In genomic region chr1:213647864-213648650, GRCh38 we compare ENCODE assay signal across 17 cellular contexts.
DNase-seq lines count a peak whose midpoint lies in the region; ATAC-seq, FAIRE-seq and TF ChIP-seq lines count a peak whose summit lies in the region.
"Had no signal": no experiment of that assay in that cellular context is flagged by ENCODE, and none has a peak within 500 bp of the region (broad histone marks: within the 10 kb centered on the region; RNA-seq: fewer than 3 reads in every experiment).

No MANE protein-coding gene starts in this region.

- H2AFZ ChIP-seq in K562 (ENCODE audit: low read depth, low read length) (no peak overlapping the region), neuronal stem cell (ENCODE audit: low read length) (no peak overlapping the region)

- in situ Hi-C loops in K562 (cut with MboI): no loop called here

- H3K79me1 ChIP-seq in neuronal stem cell (ENCODE audit: low read depth, low read length): no peaks in the 10 kb centered on the region

- peaks cover 7% of the 10 kb centered on the region for H3K36me3 Mint-ChIP-seq in Caco-2 (ENCODE audit: insufficient read depth, unreplicated experiment)
- no peaks in the 10 kb centered on the region for H3K36me3 Mint-ChIP-seq in effector memory CD8-positive, alpha-beta T cell (ENCODE audit: insufficient read depth)
- H3K36me3 Mint-ChIP-seq: CD8-positive, alpha-beta T cell had no signal

- POLR2A ChIA-PET in Caco-2 (lab: Charles Lee): no interaction called here
- POLR2A ChIA-PET in K562 (lab: Yijun Ruan, JAX): interaction anchor here (0.7 kb wide), 1 partner anchor 508 kb away, joined by 3 read pairs; no protein-coding TSS in a partner anchor

- H3K36me3 ChIP-seq in Caco-2 (ENCODE audit: control insufficient read depth, insufficient read depth, low read length) (no peaks in the 10 kb centered on the region), K562 (ENCODE audit: control insufficient read depth, insufficient read depth, low read length) (no peaks in the 10 kb centered on the region), neuronal stem cell (replicated peaks in 1 of 2; ENCODE audit: control insufficient read depth in 2 of 2, insufficient read depth in 2 of 2, low read length in 2 of 2) (no peaks in the 10 kb centered on the region)
- H3K36me3 ChIP-seq: BLaER1 treated with 17β-estradiol and CSF1 and Interleukin-3, amounts not matched to agents 10 nM and 100 nM had no signal

- DNase-seq in Caco-2 (no peak), DMS53 treated with DMSO at 0.1 percent for 48 hours (lab: John Stamatoyannopoulos, UW; ENCODE audit: unreplicated experiment) (peak; percentile 55), K562 (ENCODE audit: extremely low read depth in 1 of 4, low spot score in 3 of 4) (peak in 1 of 4 experiments; percentile 3), neuronal stem cell (ENCODE audit: low spot score) (no peak), HCEC 1CT (no peak), NCI-H1436 treated with DMSO at 0.1 percent for 48 hours (lab: John Stamatoyannopoulos, UW) (no peak)
- DNase-seq in effector memory CD8-positive, alpha-beta T cell: no peak
- DNase-seq: CD8-positive, alpha-beta T cell; DMS 273 treated with DMSO at 0.1 percent for 48 hours; DMS79; GDM1; GOT3; H7 had no signal

- no peak for ATAC-seq in K562
- ATAC-seq in effector memory CD8-positive, alpha-beta T cell (replicated peaks): no peak
- ATAC-seq: CD8-positive, alpha-beta T cell had no signal

- no peak overlapping the region for H3K23ac ChIP-seq in neuronal stem cell (ENCODE audit: low read depth, low read length, poor library complexity)

- TF ChIP-seq CTCF in Caco-2 (IDR thresholded peaks at IDR 0.05; ENCODE audit: insufficient read depth in 1 of 2, low read depth in 1 of 2, low read length in 1 of 2, severe bottlenecking in 1 of 2, unreplicated experiment in 1 of 2) (no peak), K562 (IDR thresholded peaks at IDR 0.05 in 2 of 3, conservative IDR thresholded peaks at IDR 0.05 in 1 of 3; ENCODE audit: insufficient read depth in 2 of 3, low read depth in 1 of 3, low read length in 3 of 3) (no peak)

- H3K79me2 ChIP-seq in K562 (ENCODE audit: control insufficient read depth, insufficient read depth, low read length): no peaks in the 10 kb centered on the region

- no peaks in the 10 kb centered on the region for H4K20me1 ChIP-seq in K562 (replicated peaks; ENCODE audit: control insufficient read depth, insufficient read depth, low read length)
- H4K20me1 ChIP-seq: BLaER1 treated with 17β-estradiol and CSF1 and Interleukin-3, amounts not matched to agents 10 nM and 100 nM had no signal

- H3K9ac ChIP-seq in K562 (ENCODE audit: insufficient read depth in 1 of 2, low read depth in 2 of 2, low read length in 2 of 2): no peak overlapping the region
- H3K9ac ChIP-seq in neuronal stem cell (ENCODE audit: low read depth, low read length, poor library complexity): no peak overlapping the region
- H3K9ac ChIP-seq: BLaER1 treated with 17β-estradiol and CSF1 and Interleukin-3, amounts not matched to agents 10 nM and 100 nM had no signal

- H3K27ac ChIP-seq in K562 (ENCODE audit: extremely low read depth, low read depth, low read length) (no peak overlapping the region), neuronal stem cell (replicated peaks; ENCODE audit: low read length) (no peak overlapping the region)
- H3K27ac ChIP-seq: BLaER1 treated with 17β-estradiol and CSF1 and Interleukin-3, amounts not matched to agents 10 nM and 100 nM had no signal

- H3K27me3 ChIP-seq in Caco-2 (replicated peaks; ENCODE audit: control insufficient read depth, insufficient read depth, low read length): no peaks in the 10 kb centered on the region
- peaks cover 0 to 13% of the 10 kb centered on the region in 2 experiments; a peak in 2 of 5 replicates for H3K27me3 ChIP-seq in K562 (ENCODE audit: control insufficient read depth in 2 of 2, insufficient read depth in 2 of 2, low read length in 2 of 2)
- no peaks in the 10 kb centered on the region for H3K27me3 ChIP-seq in neuronal stem cell (ENCODE audit: control insufficient read depth in 3 of 3, insufficient read depth in 3 of 3, low read depth in 1 of 3, low read length in 3 of 3)
- H3K27me3 ChIP-seq: BLaER1 treated with 17β-estradiol and CSF1 and Interleukin-3, amounts not matched to agents 10 nM and 100 nM had no signal

- peak overlapping the region; percentile 74 for H3K27ac Mint-ChIP-seq in Caco-2 (ENCODE audit: unreplicated experiment)
- no peak overlapping the region for H3K27ac Mint-ChIP-seq in effector memory CD8-positive, alpha-beta T cell
- H3K27ac Mint-ChIP-seq: B cell; CD8-positive, alpha-beta T cell had no signal

- WGBS in K562 (ENCODE audit: insufficient coverage, low coverage, missing lambda C conversion rate): 3% methylated on average over 2 of the region's 2 CpGs
- no CpG with 5 or more reads among the region's 2 CpGs for WGBS in neuronal stem cell (ENCODE audit: extremely low coverage in 2 of 2, insufficient read length in 2 of 2, insufficient replicate concordance in 1 of 2), 2 donors

- no peak for TF ChIP-seq POLR2A in K562 (conservative IDR thresholded peaks at IDR 0.05)

- no peak overlapping the region for H2BK12ac ChIP-seq in neuronal stem cell (ENCODE audit: low read length)

- H4K8ac ChIP-seq in neuronal stem cell (ENCODE audit: low read depth, low read length): no peak overlapping the region

- FAIRE-seq in K562 (lab: Jason Lieb, UNC): no peak
- FAIRE-seq: GM12892, GM18507 had no signal

- peaks cover 28% of the 10 kb centered on the region for H3K4me1 Mint-ChIP-seq in Caco-2 (ENCODE audit: low read depth, unreplicated experiment)
- H3K4me1 Mint-ChIP-seq in effector memory CD8-positive, alpha-beta T cell (ENCODE audit: low read depth in 2 of 2): no peaks in the 10 kb centered on the region
- H3K4me1 Mint-ChIP-seq: B cell had no signal

- H3K4me2 ChIP-seq in K562 (ENCODE audit: insufficient read depth, low read length) (no peak overlapping the region), neuronal stem cell (ENCODE audit: insufficient read depth, low read length, poor library complexity, severe bottlenecking) (no peak overlapping the region)
- H3K4me2 ChIP-seq: BLaER1 treated with 17β-estradiol and CSF1 and Interleukin-3, amounts not matched to agents 10 nM and 100 nM had no signal

- H3K9me3 ChIP-seq in Caco-2: no peaks in the 10 kb centered on the region
- no peaks in the 10 kb centered on the region for H3K9me3 ChIP-seq in K562 (replicated peaks; ENCODE audit: control insufficient read depth, insufficient read depth, low read depth, low read length)
- no peaks in the 10 kb centered on the region for H3K9me3 ChIP-seq in neuronal stem cell (replicated peaks in 1 of 2; ENCODE audit: control insufficient read depth in 2 of 2, insufficient read depth in 1 of 2, low read depth in 1 of 2, low read length in 2 of 2)

- no peak overlapping the region for H3K4ac ChIP-seq in neuronal stem cell (ENCODE audit: low read length)

- CTCF ChIA-PET in Caco-2 (lab: Charles Lee): no interaction called here
- CTCF ChIA-PET in K562 (lab: Yijun Ruan, JAX; ENCODE audit: low intra/inter-chr PET ratio): no interaction called here

- peaks cover 24% of the 10 kb centered on the region for H3K4me1 ChIP-seq in Caco-2
- no peaks in the 10 kb centered on the region for H3K4me1 ChIP-seq in K562 (replicated peaks in 1 of 2; ENCODE audit: control insufficient read depth in 2 of 2, insufficient read depth in 2 of 2, low read length in 2 of 2)
- H3K4me1 ChIP-seq in neuronal stem cell (ENCODE audit: control insufficient read depth in 2 of 2, insufficient read depth in 1 of 2, low read depth in 1 of 2, low read length in 2 of 2): peaks cover 0 to 1% of the 10 kb centered on the region in 2 donors
- H3K4me1 ChIP-seq: BLaER1 treated with 17β-estradiol and CSF1 and Interleukin-3, amounts not matched to agents 10 nM and 100 nM had no signal

- H3K9me3 Mint-ChIP-seq in Caco-2 (ENCODE audit: unreplicated experiment): peaks cover 16% of the 10 kb centered on the region
- H3K9me3 Mint-ChIP-seq in effector memory CD8-positive, alpha-beta T cell: peaks cover 3 to 8% of the 10 kb centered on the region in 2 donors
- H3K9me3 Mint-ChIP-seq: CD8-positive, alpha-beta T cell had no signal

- no peak overlapping the region for H4K91ac ChIP-seq in neuronal stem cell (ENCODE audit: low read depth, low read length, poor library complexity)

- TF ChIP-seq EP300 in K562 (IDR thresholded peaks at IDR 0.05; ENCODE audit: low read length): no peak

- no peak overlapping the region for H3K4me3 Mint-ChIP-seq in Caco-2 (ENCODE audit: unreplicated experiment)
- no peak overlapping the region for H3K4me3 Mint-ChIP-seq in effector memory CD8-positive, alpha-beta T cell
- H3K4me3 Mint-ChIP-seq: B cell; CD8-positive, alpha-beta T cell had no signal

- no peak overlapping the region for H2BK5ac ChIP-seq in neuronal stem cell (ENCODE audit: low read length)

- H3K9me1 ChIP-seq in K562 (ENCODE audit: control insufficient read depth, insufficient read depth, low read length): no peaks in the 10 kb centered on the region

- intact Hi-C loops in Caco-2 (cut with micrococcal nuclease; ENCODE audit: unreplicated experiment): no loop called here
- intact Hi-C loops in K562 (cut with micrococcal nuclease): no loop called here

- H3K27me3 Mint-ChIP-seq in Caco-2 (ENCODE audit: insufficient read depth, unreplicated experiment): no peaks in the 10 kb centered on the region
- H3K27me3 Mint-ChIP-seq in effector memory CD8-positive, alpha-beta T cell: peaks cover 15 to 20% of the 10 kb centered on the region in 2 donors
- H3K27me3 Mint-ChIP-seq: B cell had no signal

- no peak for TF ChIP-seq RAD21 in K562 (CRISPR knock-in tag; conservative IDR thresholded peaks at IDR 0.05 in 1 of 2, IDR thresholded peaks at IDR 0.05 in 1 of 2)

- no peak overlapping the region for H2AK5ac ChIP-seq in neuronal stem cell (ENCODE audit: low read depth, low read length)

- H3K4me3 ChIP-seq in Caco-2 (ENCODE audit: low read depth, low read length): no peak overlapping the region
- no peak overlapping the region for H3K4me3 ChIP-seq in K562
- H3K4me3 ChIP-seq in neuronal stem cell (ENCODE audit: low read length in 2 of 2): no peak overlapping the region
- H3K4me3 ChIP-seq: BLaER1 treated with 17β-estradiol and CSF1 and Interleukin-3, amounts not matched to agents 10 nM and 100 nM had no signal

- H2BK15ac ChIP-seq in neuronal stem cell (ENCODE audit: low read length): no peak overlapping the region

- peak overlapping the region; percentile 11 for H3K18ac ChIP-seq in neuronal stem cell (ENCODE audit: low read length)

- BruUV-seq in Caco-2 (replicated peaks; lab: Mats Ljungman, UMichigan) (no TSS peak), K562 (replicated peaks; lab: Mats Ljungman, UMichigan) (no TSS peak)

- no peak overlapping the region for H2BK120ac ChIP-seq in neuronal stem cell (ENCODE audit: low read depth, low read length)

- H3K14ac ChIP-seq in neuronal stem cell (ENCODE audit: low read length): no peak overlapping the region

TF ChIP-seq in K562, 482 proteins besides CTCF, POLR2A, EP300 and RAD21:
- no peak for TF ChIP-seq ASH1L (IDR thresholded peaks at IDR 0.05; ENCODE audit: borderline replicate concordance, low read depth, partially characterized antibody)
- 0 out of 2 replicates have a peak, but pooled peaks have one; percentile 11 for TF ChIP-seq RFX1 (IDR thresholded peaks at IDR 0.05)
